11 cellular contexts compared by ENCODE assay signal in the genomic region with DNA sequence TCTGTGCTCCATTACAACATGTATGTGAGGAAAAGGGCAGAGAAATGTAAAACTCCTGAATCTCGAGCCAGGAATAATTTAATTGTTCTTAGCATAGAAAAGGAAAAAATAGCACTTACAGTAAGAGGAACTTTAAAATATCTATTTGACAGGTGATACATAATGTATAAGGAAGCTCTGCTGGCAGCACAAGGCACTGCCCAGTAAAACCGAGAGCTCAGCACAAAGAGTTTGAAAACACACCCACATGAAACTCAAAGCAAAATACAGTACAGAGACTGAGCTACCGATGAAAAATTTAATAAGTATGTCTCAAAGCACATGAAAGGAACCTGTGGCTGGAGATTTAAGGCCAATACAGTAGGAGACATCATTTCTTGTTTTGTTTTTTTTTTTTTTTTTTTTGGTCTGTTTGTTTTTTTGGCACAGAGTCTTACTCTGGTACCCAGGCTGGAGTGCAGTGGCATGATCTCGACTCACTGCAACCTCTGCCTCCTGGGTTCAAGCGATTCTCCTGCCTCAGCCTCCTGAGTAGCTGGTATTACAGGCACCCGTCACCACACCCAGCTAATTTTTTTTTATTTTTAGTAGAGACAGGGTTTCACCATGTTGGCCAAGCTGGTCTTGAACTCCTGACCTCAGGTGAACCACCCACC. TPM values are rescaled to one million over a fixed set of nuclear protein-coding genes. Genes with fewer than 3 reads are reported as not detected.
DNase-seq lines count a peak whose midpoint lies in the region; ATAC-seq and TF ChIP-seq lines count a peak whose summit lies in the region.
"Had no signal": no experiment of that assay in that cellular context is flagged by ENCODE, and none has a peak within 500 bp of the region (broad histone marks: within the 10 kb centered on the region; RNA-seq: fewer than 3 reads in every experiment).

No MANE protein-coding gene starts in this region.

- H3K4me1 ChIP-seq in CD4-positive, alpha-beta memory T cell (ENCODE audit: insufficient read depth, low read length): peaks cover 31% of the 10 kb centered on the region
- H3K4me1 ChIP-seq in KMS-11 (ENCODE audit: low read depth, poor library complexity, severe bottlenecking) (peaks cover 62% of the 10 kb centered on the region), gastroesophageal sphincter (peaks cover 2 to 99% (median 20%) of the 10 kb centered on the region in 3 donors), SJCRH30 (peaks cover 5% of the 10 kb centered on the region)

- TF ChIP-seq CTCF in KMS-11 (conservative IDR thresholded peaks at IDR 0.05; ENCODE audit: low read depth, low read length) (no peak), gastroesophageal sphincter (IDR thresholded peaks at IDR 0.05) (peak in 2 of 4 experiments; percentile 13 to 17)

- H3K4me3 ChIP-seq in CD4-positive, alpha-beta memory T cell (ENCODE audit: low read length in 2 of 2): no peak overlapping the region
- no peak overlapping the region for H3K4me3 ChIP-seq in KMS-11 (IDR thresholded peaks at IDR 0.05; ENCODE audit: insufficient read depth, low read depth, low read length)
- no peak overlapping the region for H3K4me3 ChIP-seq in gastroesophageal sphincter
- H3K4me3 ChIP-seq in SJCRH30: no peak overlapping the region
- H3K4me3 ChIP-seq: GM23338, K562 had no signal

- TF ChIP-seq POLR2A in gastroesophageal sphincter (IDR thresholded peaks at IDR 0.05): no peak

- intact Hi-C loops in CD4-positive, alpha-beta memory T cell (cut with micrococcal nuclease): no loop called here

- POLR2A ChIA-PET in CD4-positive, alpha-beta memory T cell (lab: Charles Lee; ENCODE audit: partially characterized antibody): interaction anchor here (0.6 to 1.5 kb wide), 6 partner anchors 9 to 68 kb away, joined by 3 to 8 read pairs (median 4); no protein-coding TSS in a partner anchor

- peak overlapping the region in 6 of 7 donors; percentile 25 to 69 (median 44) for H3K27ac Mint-ChIP-seq in CD4-positive, alpha-beta memory T cell
- H3K27ac Mint-ChIP-seq: dendritic cell treated with granulocyte-macrophage colony-stimulating factor and Interleukin-4, amounts not matched to agents 40 ng/mL and 50 ng/mL, for 4 days had no signal

- H3K4me2 ChIP-seq in KMS-11: peak overlapping the region; percentile 31; the same call in 1 of the 2 replicates
- H3K4me2 ChIP-seq: GM23338 had no signal

- H3K4me3 Mint-ChIP-seq in CD4-positive, alpha-beta memory T cell: peak overlapping the region in 1 of 8 donors; percentile 23
- H3K4me3 Mint-ChIP-seq: dendritic cell treated with granulocyte-macrophage colony-stimulating factor and Interleukin-4, amounts not matched to agents 40 ng/mL and 50 ng/mL, for 4 days; GM23338 had no signal

- no peaks in the 10 kb centered on the region for H3K9me3 ChIP-seq in CD4-positive, alpha-beta memory T cell (ENCODE audit: control insufficient read depth in 1 of 2, low read length in 2 of 2)
- H3K9me3 ChIP-seq in gastroesophageal sphincter: no peaks in the 10 kb centered on the region
- H3K9me3 ChIP-seq in SJCRH30 (replicated peaks): no peaks in the 10 kb centered on the region

- no peaks in the 10 kb centered on the region; the same call in 1 of the 2 replicates for H3K79me2 ChIP-seq in KMS-11 (ENCODE audit: insufficient read depth, low read depth)

- H3K27me3 Mint-ChIP-seq in CD4-positive, alpha-beta memory T cell: no peaks in the 10 kb centered on the region
- H3K27me3 Mint-ChIP-seq: dendritic cell treated with granulocyte-macrophage colony-stimulating factor and Interleukin-4, amounts not matched to agents 40 ng/mL and 50 ng/mL, for 4 days had no signal

- TF ChIP-seq EP300 in gastroesophageal sphincter (IDR thresholded peaks at IDR 0.05): no peak

- no peak overlapping the region for H2AFZ ChIP-seq in KMS-11 (ENCODE audit: low read depth)
- H2AFZ ChIP-seq: GM23338 had no signal

- CTCF ChIA-PET in CD4-positive, alpha-beta memory T cell (lab: Charles Lee; ENCODE audit: partially characterized antibody): interaction anchor here (0.7 to 7.6 kb wide), 10 partner anchors 9 to 136 kb away, joined by 3 to 332 read pairs (median 3); no protein-coding TSS in a partner anchor

- H3K4me1 Mint-ChIP-seq in CD4-positive, alpha-beta memory T cell: peaks cover 32 to 45% (median 38%) of the 10 kb centered on the region in 4 donors

- no peaks in the 10 kb centered on the region for H3K36me3 ChIP-seq in CD4-positive, alpha-beta memory T cell (ENCODE audit: insufficient read depth, low read length)
- H3K36me3 ChIP-seq in KMS-11 (ENCODE audit: insufficient read depth) (no peaks in the 10 kb centered on the region), gastroesophageal sphincter (no peaks in the 10 kb centered on the region), SJCRH30 (no peaks in the 10 kb centered on the region)

- H3K27me3 ChIP-seq in CD4-positive, alpha-beta memory T cell (ENCODE audit: insufficient read depth, low read length): no peaks in the 10 kb centered on the region
- no peaks in the 10 kb centered on the region for H3K27me3 ChIP-seq in KMS-11 (ENCODE audit: insufficient read depth, low read depth)
- no peaks in the 10 kb centered on the region for H3K27me3 ChIP-seq in gastroesophageal sphincter
- no peaks in the 10 kb centered on the region for H3K27me3 ChIP-seq in SJCRH30

- DNase-seq in CD4-positive, alpha-beta memory T cell: no peak
- no peak for DNase-seq in NCI-H2081 treated with DMSO at 0.1 percent for 48 hours (lab: John Stamatoyannopoulos, UW)
- DNase-seq in SJCRH30: no peak
- DNase-seq in iPS-NIHi11 (ENCODE audit: low spot score): no peak

- peaks cover 4 to 12% of the 10 kb centered on the region in 2 donors for H3K36me3 Mint-ChIP-seq in CD4-positive, alpha-beta memory T cell

- 46 to 66% methylated on average over 4 to 5 of the region's 6 CpGs for WGBS in gastroesophageal sphincter (ENCODE audit: low coverage in 1 of 2), 2 donors

- ATAC-seq in GM18868 (IDR thresholded peaks at IDR 0.05; ENCODE audit: unreplicated experiment): peak; percentile 48
- ATAC-seq in gastroesophageal sphincter: no peak
- no peak for ATAC-seq in HG03097 (IDR thresholded peaks at IDR 0.05; ENCODE audit: low FRiP score, unreplicated experiment)
- ATAC-seq: GM23338, K562 had no signal

- no peaks in the 10 kb centered on the region for H3K9me3 Mint-ChIP-seq in CD4-positive, alpha-beta memory T cell
- H3K9me3 Mint-ChIP-seq: dendritic cell treated with granulocyte-macrophage colony-stimulating factor and Interleukin-4, amounts not matched to agents 40 ng/mL and 50 ng/mL, for 4 days; GM23338 had no signal

- no peak overlapping the region for H3K27ac ChIP-seq in CD4-positive, alpha-beta memory T cell (ENCODE audit: low read depth, low read length)
- H3K27ac ChIP-seq in KMS-11: no peak overlapping the region
- peak overlapping the region in 3 of 4 donors; percentile 63 to 94 (median 88) for H3K27ac ChIP-seq in gastroesophageal sphincter
- H3K27ac ChIP-seq in SJCRH30: no peak overlapping the region

- H3K9ac ChIP-seq in KMS-11: no peak overlapping the region

- H4K20me1 ChIP-seq in KMS-11 (ENCODE audit: insufficient read depth): no peaks in the 10 kb centered on the region

RNA-seq across cellular contexts. Expression of a gene that starts 19.2 kb away (rescaled TPM):
- total RNA-seq in CD4-positive, alpha-beta memory T cell: 10 to 100 TPM; 63.5 to 65.7 TPM
- 10 to 100 TPM in 1 of 2 donors, 1 to 10 TPM in 1; 5.9 to 34.7 TPM for polyA plus RNA-seq in CD4-positive, alpha-beta memory T cell
- 100 to 1,000 TPM; 186 to 272 (median 208) TPM for total RNA-seq in gastroesophageal sphincter
- total RNA-seq in SJCRH30 (2014; rRNA removed; shearing (Covaris generic)): 17.2 and 18.0 TPM in 2 replicates

Comparison
In these comparisons a context has a peak if more than half of its experiments do, and no peak if none do; other contexts are left out.
1. H3K27ac ChIP-seq: peak in gastroesophageal sphincter (3 of 4); none in CD4-positive, alpha-beta memory T cell (single experiment), KMS-11 (single experiment) and SJCRH30 (single experiment).